11 cellular contexts compared by ENCODE assay signal in genomic region chr7:45872116-45873034, GRCh38. TPM values are rescaled to one million over a fixed set of nuclear protein-coding genes. Genes with fewer than 3 reads are reported as not detected.
DNase-seq lines count a peak whose midpoint lies in the region; ATAC-seq, FAIRE-seq and TF ChIP-seq lines count a peak whose summit lies in the region.
"Had no signal": no experiment of that assay in that cellular context is flagged by ENCODE, and none has a peak within 500 bp of the region (broad histone marks: within the 10 kb centered on the region; RNA-seq: fewer than 3 reads in every experiment).

No MANE protein-coding gene starts in this region.

- no peak for TF ChIP-seq EP300 in A549 (IDR thresholded peaks at IDR 0.05)

- FAIRE-seq in A549 (lab: Jason Lieb, UNC) (no peak), GM12891 (lab: Jason Lieb, UNC) (peak; percentile 13)

- H3K9me3 ChIP-seq in A549 = no peaks in the 10 kb centered on the region
- no peaks in the 10 kb centered on the region; the same call in 1 of the 2 replicates for H3K9me3 ChIP-seq in PC-9 (ENCODE audit: insufficient read depth, low read depth)
- no peaks in the 10 kb centered on the region for H3K9me3 ChIP-seq in prostate gland
- no peaks in the 10 kb centered on the region for H3K9me3 ChIP-seq in Peyer's patch
- H3K9me3 ChIP-seq: HAP-1 had no signal

- no TSS peak for BruUV-seq in PC-9 (replicated peaks; lab: Mats Ljungman, UMichigan)

- H4K20me1 ChIP-seq in PC-9 (ENCODE audit: insufficient read depth) = no peaks in the 10 kb centered on the region

- CTCF ChIA-PET in A549 (lab: Yijun Ruan, JAX) = interaction anchor here (0.7 to 1.4 kb wide), 9 partner anchors 9 to 1308 kb away, joined by 3 to 6 read pairs (median 3); no protein-coding TSS in a partner anchor
- CTCF ChIA-PET in PC-9 (lab: Charles Lee) = interaction anchor here (0.6 to 1.0 kb wide), 2 partner anchors 51 to 1574 kb away, joined by 3 to 5 read pairs; no protein-coding TSS in a partner anchor

- H3K27me3 ChIP-seq in PC-9 (ENCODE audit: insufficient read depth, low read depth) = no peaks in the 10 kb centered on the region
- no peaks in the 10 kb centered on the region for H3K27me3 ChIP-seq in prostate gland (replicated peaks; ENCODE audit: insufficient read depth)
- no peaks in the 10 kb centered on the region for H3K27me3 ChIP-seq in Peyer's patch

- peak in 1 of 2 experiments; percentile 26 for DNase-seq in A549 (ENCODE audit: low read depth in 1 of 2, low spot score in 1 of 2)
- no peak for DNase-seq in GM12891 (ENCODE audit: insufficient read length, low spot score)
- peak; percentile 35 to 49 for DNase-seq in PC-9
- DNase-seq in fibroblast of villous mesenchyme (ENCODE audit: low read depth) = no peak
- no peak for DNase-seq in NCI-H345 (lab: John Stamatoyannopoulos, UW)
- DNase-seq in prostate gland (ENCODE audit: low spot score) = no peak
- DNase-seq in Peyer's patch = no peak
- no peak for DNase-seq in stimulated activated CD4-positive, alpha-beta T cell treated with anti-CD3 and anti-CD28 coated beads, Interleukin-4, amount 100 ng/mL, for 24 hours
- DNase-seq: activated CD4-positive, CD25-positive, alpha-beta regulatory T cell treated with anti-CD3 and anti-CD28 coated beads, Interleukin-2, amount 50 U/mL, for 72 hours; DMS153 had no signal

- peak; percentile 57 for TF ChIP-seq CTCF in A549 (IDR thresholded peaks at IDR 0.05)
- peak; percentile 76 for TF ChIP-seq CTCF in PC-9 (conservative IDR thresholded peaks at IDR 0.05)
- TF ChIP-seq CTCF in fibroblast of villous mesenchyme (IDR thresholded peaks at IDR 0.05; ENCODE audit: insufficient read depth, low read depth, low read length) = peak; percentile 53
- peak in 1 of 4 experiments; percentile 14 for TF ChIP-seq CTCF in prostate gland (IDR thresholded peaks at IDR 0.05)
- peak in 2 of 6 experiments; percentile 16 to 18 for TF ChIP-seq CTCF in Peyer's patch (IDR thresholded peaks at IDR 0.05)

- no peak overlapping the region for H3K4me2 ChIP-seq in A549
- no peak overlapping the region for H3K4me2 ChIP-seq in PC-9

- TF ChIP-seq POLR2A in A549 (IDR thresholded peaks at IDR 0.05; ENCODE audit: low read length) (no peak), GM12891 (IDR thresholded peaks at IDR 0.05; ENCODE audit: low read depth, low read length) (no peak), prostate gland (IDR thresholded peaks at IDR 0.05) (no peak), Peyer's patch (IDR thresholded peaks at IDR 0.05) (no peak)

- H2AFZ ChIP-seq in PC-9 = no peak overlapping the region

- peak; percentile 53 to 66 for TF ChIP-seq RAD21 in A549 (conservative IDR thresholded peaks at IDR 0.05 in 1 of 2, IDR thresholded peaks at IDR 0.05 in 1 of 2)

- H3K27ac ChIP-seq in A549 (0 out of 6 replicates have a peak overlapping the region, but pooled peaks of 1 of the 2 experiments have one; percentile 18), PC-9 (no peak overlapping the region), prostate gland (no peak overlapping the region), Peyer's patch (no peak overlapping the region)

- H3K4me1 ChIP-seq in A549 (peaks cover 20% of the 10 kb centered on the region; the same call in 2 of the 3 replicates), PC-9 (replicated peaks; ENCODE audit: insufficient read depth) (peaks cover 37% of the 10 kb centered on the region), prostate gland (replicated peaks) (no peaks in the 10 kb centered on the region), Peyer's patch (no peaks in the 10 kb centered on the region)
- H3K4me1 ChIP-seq: HAP-1 had no signal

- no peaks in the 10 kb centered on the region for H3K79me2 ChIP-seq in PC-9 (ENCODE audit: low read depth)

- WGBS in A549 (ENCODE audit: missing lambda C conversion rate) = 49% methylated on average over 8 of the region's 10 CpGs
- WGBS in prostate gland = 79% methylated on average over 10 of the region's 10 CpGs

- no peak overlapping the region for H3K4me3 ChIP-seq in A549
- no peak overlapping the region for H3K4me3 ChIP-seq in PC-9
- H3K4me3 ChIP-seq in fibroblast of villous mesenchyme (ENCODE audit: low read depth, low read length) = no peak overlapping the region
- H3K4me3 ChIP-seq in prostate gland = no peak overlapping the region
- no peak overlapping the region for H3K4me3 ChIP-seq in Peyer's patch
- H3K4me3 ChIP-seq: HAP-1 had no signal

- no peaks in the 10 kb centered on the region for H3K36me3 ChIP-seq in PC-9 (ENCODE audit: low read depth)
- H3K36me3 ChIP-seq in prostate gland = no peaks in the 10 kb centered on the region
- H3K36me3 ChIP-seq in Peyer's patch = no peaks in the 10 kb centered on the region
- H3K36me3 ChIP-seq: HAP-1 had no signal

- H3K9me2 ChIP-seq in PC-9 (ENCODE audit: insufficient read depth) = no peaks in the 10 kb centered on the region

- ATAC-seq in A549 = peak; percentile 70 to 93; a peak in 3 of 6 replicates

- peaks cover 21% of the 10 kb centered on the region; the same call in 1 of the 2 replicates for H3F3A ChIP-seq in PC-9 (ENCODE audit: insufficient read depth, low read depth)

- POLR2A ChIA-PET in A549 (lab: Yijun Ruan, JAX) = no interaction called here
- POLR2A ChIA-PET in PC-9 (lab: Charles Lee; ENCODE audit: unreplicated experiment) = no interaction called here

- intact Hi-C loops in PC-9 (cut with micrococcal nuclease; ENCODE audit: unreplicated experiment) (loop anchor here (2.0 kb wide), 1 partner anchor 50 kb away; no protein-coding TSS in a partner anchor), prostate gland (cut with DNase I) (no loop called here)

TF ChIP-seq in A549, 52 proteins besides CTCF, POLR2A, EP300 and RAD21:
- TF ChIP-seq SMC3 (IDR thresholded peaks at IDR 0.05) (peak; percentile 55), ZC3H11A (IDR thresholded peaks at IDR 0.05) (no peak), ZSCAN20 (CRISPR knock-in tag; IDR thresholded peaks at IDR 0.05) (no peak)

TF ChIP-seq in GM12891, 5 proteins besides CTCF, POLR2A, EP300 and RAD21:
- no peak for TF ChIP-seq SPI1 (IDR thresholded peaks at IDR 0.05; ENCODE audit: low read depth, low read length)
- no peak for TF ChIP-seq PAX5 (IDR thresholded peaks at IDR 0.05; ENCODE audit: insufficient read depth, low read length, severe bottlenecking)
- TF ChIP-seq TAF1 (IDR thresholded peaks at IDR 0.05; ENCODE audit: low read depth, low read length) = no peak
- TF ChIP-seq POLR2AphosphoS5 (IDR thresholded peaks at IDR 0.05; ENCODE audit: low read depth, low read length) = no peak
- TF ChIP-seq POU2F2 (IDR thresholded peaks at IDR 0.05; ENCODE audit: low read depth, low read length) = no peak

RNA-seq across cellular contexts. Expression of gene CCDC201, which starts 0.5 kb away (rescaled TPM):
- polyA plus RNA-seq in A549 (2011; rRNA removed) (0.03 TPM in 1 of 2 replicates, not detected in the other), A549 (2017; fragmentation: RNase III; extraction: RNeasy Plus Mini Kit Qiagen cat#74134 plus additional on column Dnase treatment) (not detected in 3 replicates)
- polyA plus RNA-seq in A549 (2012; cell fraction: cytosol; rRNA removed) = not detected in 2 replicates
- not detected in 2 replicates for polyA plus RNA-seq in A549 (2012; cell fraction: nucleus; rRNA removed)
- not detected in 2 replicates for polyA minus RNA-seq in A549 (2011; rRNA and poly(A)+ RNA removed)
- polyA plus RNA-seq in GM12891 (2012; ENCODE audit: low read depth, missing spikeins) = not detected
- total RNA-seq in PC-9 (2021) (not detected in 2 replicates), fibroblast of villous mesenchyme (not detected in 2 replicates), prostate gland (not detected), Peyer's patch (not detected)

RNA-seq across cellular contexts. Expression of gene IGFBP1, which starts 15.9 kb away (rescaled TPM):
- polyA plus RNA-seq in A549 (2011; rRNA removed) (8.4 and 16.9 TPM in 2 replicates), A549 (2017; fragmentation: RNase III; extraction: RNeasy Plus Mini Kit Qiagen cat#74134 plus additional on column Dnase treatment) (2.7 to 4.4 TPM (median 4.2 TPM) in 3 replicates)
- 3.7 and 5.8 TPM in 2 replicates for polyA plus RNA-seq in A549 (2012; cell fraction: cytosol; rRNA removed)
- polyA plus RNA-seq in A549 (2012; cell fraction: nucleus; rRNA removed) = 12.8 and 23.6 TPM in 2 replicates
- 1.7 and 2.1 TPM in 2 replicates for polyA minus RNA-seq in A549 (2011; rRNA and poly(A)+ RNA removed)
- polyA plus RNA-seq in GM12891 (2012; ENCODE audit: low read depth, missing spikeins) = not detected
- total RNA-seq in PC-9 (2021) (0.33 and 0.92 TPM in 2 replicates), fibroblast of villous mesenchyme (under 0.01 TPM in 1 of 2 replicates, not detected in the other), prostate gland (not detected), Peyer's patch (not detected)

RNA-seq across cellular contexts. Expression of gene IGFBP3, which starts 48.7 kb away (rescaled TPM):
- polyA plus RNA-seq in A549 (2011; rRNA removed) (291 and 316 TPM in 2 replicates), A549 (2017; fragmentation: RNase III; extraction: RNeasy Plus Mini Kit Qiagen cat#74134 plus additional on column Dnase treatment) (153 to 187 TPM (median 159 TPM) in 3 replicates)
- 154 and 218 TPM in 2 replicates for polyA plus RNA-seq in A549 (2012; cell fraction: cytosol; rRNA removed)
- polyA plus RNA-seq in A549 (2012; cell fraction: nucleus; rRNA removed) = 290 and 454 TPM in 2 replicates
- 147 and 182 TPM in 2 replicates for polyA minus RNA-seq in A549 (2011; rRNA and poly(A)+ RNA removed)
- 0.06 TPM for polyA plus RNA-seq in GM12891 (2012; ENCODE audit: low read depth, missing spikeins)
- total RNA-seq in PC-9 (2021) (237 and 386 TPM in 2 replicates), fibroblast of villous mesenchyme (88.5 and 175 TPM in 2 replicates), prostate gland (100 to 1,000 TPM in 1 of 2 donors, 10 to 100 TPM in 1; 71.6 to 105 TPM), Peyer's patch (10 to 100 TPM; 14.4 to 82.2 (median 35.1) TPM)

Comparison
In these comparisons a context has a peak if more than half of its experiments do, and no peak if none do; other contexts are left out.
1. DNase-seq: peak in PC-9 (2 of 2); none in GM12891 (single experiment), fibroblast of villous mesenchyme (single experiment), NCI-H345 (single experiment), prostate gland (single experiment), Peyer's patch (0 of 3) and stimulated activated CD4-positive, alpha-beta T cell treated with anti-CD3 and anti-CD28 coated beads, Interleukin-4, amount 100 ng/mL, for 24 hours (single experiment).